Comparison of ENCODE assay signal across 25 cellular contexts in the genomic region with DNA sequence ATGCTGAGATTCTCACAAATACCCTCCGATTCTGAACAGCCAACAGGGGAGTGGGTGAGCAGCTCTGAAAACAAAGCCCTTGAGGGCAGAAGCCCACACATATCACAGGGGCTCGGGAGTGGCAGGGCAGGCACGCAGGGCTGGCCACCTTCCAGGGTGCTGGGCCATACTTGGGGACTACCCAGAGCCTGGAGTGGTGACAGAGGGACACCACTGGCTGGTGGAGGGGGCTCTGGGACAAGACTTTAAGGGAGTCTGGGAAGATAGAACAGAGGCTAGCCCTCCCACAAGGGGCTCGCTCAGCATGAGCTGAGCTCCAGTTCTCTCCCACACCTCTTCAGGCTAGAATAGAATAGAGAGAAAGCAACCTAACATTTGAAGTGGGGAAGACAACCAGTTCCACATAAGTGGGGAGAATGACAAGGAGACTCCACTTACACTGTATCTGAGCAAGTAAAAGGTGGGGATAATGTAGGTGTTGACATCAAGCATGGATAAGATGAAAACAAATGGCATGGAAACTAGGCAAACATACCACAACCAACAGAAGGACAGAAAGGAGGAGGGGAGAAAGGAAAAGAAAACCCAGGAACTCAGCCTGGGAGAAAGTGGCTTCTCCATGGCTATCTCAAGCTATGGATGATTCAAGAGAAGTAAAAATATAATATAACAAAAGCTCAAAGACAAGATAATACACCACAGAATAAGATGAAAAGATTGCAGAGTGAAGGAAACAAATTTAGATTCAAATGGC. TPM values are rescaled to one million over a fixed set of nuclear protein-coding genes. Genes with fewer than 3 reads are reported as not detected.
A peak's percentile ranks its signal among the peaks of the same experiment; 100 is the strongest.
DNase-seq lines count a peak whose midpoint lies in the region; ATAC-seq and TF ChIP-seq lines count a peak whose summit lies in the region.
"Had no signal": no experiment of that assay in that cellular context is flagged by ENCODE, and none has a peak within 500 bp of the region (broad histone marks: within the 10 kb centered on the region; RNA-seq: fewer than 3 reads in every experiment).

No MANE protein-coding gene starts in this region.

- peaks cover 83% of the 10 kb centered on the region for H3K4me1 Mint-ChIP-seq in stimulated activated naive CD8-positive, alpha-beta T cell treated with anti-CD3 and anti-CD28 coated beads, Interleukin-15, amount 100 ng/mL, for 72 hours
- H3K4me1 Mint-ChIP-seq in activated T-helper 17 cell treated with anti-CD3 and anti-CD28 coated beads, Interleukin-2, amount 50 U/mL, for 72 hours: peaks cover 59% of the 10 kb centered on the region

- no peak for DNase-seq in stimulated activated naive CD8-positive, alpha-beta T cell treated with anti-CD3 and anti-CD28 coated beads, Interleukin-15, amount 100 ng/mL, for 72 hours
- DNase-seq in stimulated activated naive CD8-positive, alpha-beta T cell treated with anti-CD3 and anti-CD28 coated beads, Interleukin-15, Interleukin-2, amounts not matched to agents 100 U/mL and 50 U/mL, for 24 hours: no peak
- DNase-seq in left ventricle myocardium inferior (peak; percentile 52), mucosa of descending colon (no peak)
- DNase-seq: activated effector memory CD4-positive, alpha-beta T cell treated with anti-CD3 and anti-CD28 coated beads, Interleukin-2, amount 50 U/mL, for 16 hours; cerebellar nuclear complex; COR-L47; GF-D8; KG1; midbrain; natural killer cell; NCI-H1436 treated with DMSO at 0.1 percent for 48 hours; NCI-H2107; NCI-H446 treated with DMSO at 0.1 percent for 48 hours; RPMI8226; small intestine; T-helper 1 cell had no signal

- H3K36me3 Mint-ChIP-seq in activated T-helper 17 cell treated with anti-CD3 and anti-CD28 coated beads, Interleukin-2, amount 50 U/mL, for 72 hours (ENCODE audit: low read depth): peaks cover 94% of the 10 kb centered on the region

- no peaks in the 10 kb centered on the region for H3K9me3 ChIP-seq in left ventricle myocardium inferior (replicated peaks)
- H3K9me3 ChIP-seq in mucosa of descending colon: no peaks in the 10 kb centered on the region
- H3K9me3 ChIP-seq: BLaER1 treated with 17β-estradiol and CSF1 and Interleukin-3, amounts not matched to agents 10 nM and 100 nM; upper lobe of left lung had no signal

- H3K27ac ChIP-seq in left ventricle myocardium inferior (replicated peaks): peak overlapping the region; percentile 93
- H3K27ac ChIP-seq: BLaER1 treated with 17β-estradiol and CSF1 and Interleukin-3, amounts not matched to agents 10 nM and 100 nM; upper lobe of left lung had no signal

- no peaks in the 10 kb centered on the region for H3K9me3 Mint-ChIP-seq in stimulated activated naive CD8-positive, alpha-beta T cell treated with anti-CD3 and anti-CD28 coated beads, Interleukin-15, amount 100 ng/mL, for 72 hours
- H3K9me3 Mint-ChIP-seq in activated T-helper 17 cell treated with anti-CD3 and anti-CD28 coated beads, Interleukin-2, amount 50 U/mL, for 72 hours: no peaks in the 10 kb centered on the region
- H3K9me3 Mint-ChIP-seq: natural killer cell had no signal

- H3K27ac Mint-ChIP-seq in stimulated activated naive CD8-positive, alpha-beta T cell treated with anti-CD3 and anti-CD28 coated beads, Interleukin-15, amount 100 ng/mL, for 72 hours: peak overlapping the region; percentile 29 to 77
- peak overlapping the region; percentile 1 for H3K27ac Mint-ChIP-seq in activated T-helper 17 cell treated with anti-CD3 and anti-CD28 coated beads, Interleukin-2, amount 50 U/mL, for 72 hours
- H3K27ac Mint-ChIP-seq: natural killer cell had no signal

- no peak for TF ChIP-seq CTCF in left ventricle myocardium inferior (IDR thresholded peaks at IDR 0.05; ENCODE audit: borderline replicate concordance)
- TF ChIP-seq CTCF in mucosa of descending colon (IDR thresholded peaks at IDR 0.05): no peak

- intact Hi-C loops in left ventricle myocardium inferior (cut with micrococcal nuclease) (no loop called here), mucosa of descending colon (cut with DNase I, micrococcal nuclease) (no loop called here)

- H3K27me3 ChIP-seq in left ventricle myocardium inferior (ENCODE audit: low read depth): no peaks in the 10 kb centered on the region
- H3K27me3 ChIP-seq: BLaER1 treated with 17β-estradiol and CSF1 and Interleukin-3, amounts not matched to agents 10 nM and 100 nM; upper lobe of left lung had no signal

- H3K4me3 Mint-ChIP-seq in stimulated activated naive CD8-positive, alpha-beta T cell treated with anti-CD3 and anti-CD28 coated beads, Interleukin-15, amount 100 ng/mL, for 72 hours: no peak overlapping the region
- peak overlapping the region; percentile 3 for H3K4me3 Mint-ChIP-seq in activated T-helper 17 cell treated with anti-CD3 and anti-CD28 coated beads, Interleukin-2, amount 50 U/mL, for 72 hours
- H3K4me3 Mint-ChIP-seq: natural killer cell had no signal

- H3K27me3 Mint-ChIP-seq in stimulated activated naive CD8-positive, alpha-beta T cell treated with anti-CD3 and anti-CD28 coated beads, Interleukin-15, amount 100 ng/mL, for 72 hours: no peaks in the 10 kb centered on the region
- H3K27me3 Mint-ChIP-seq in activated T-helper 17 cell treated with anti-CD3 and anti-CD28 coated beads, Interleukin-2, amount 50 U/mL, for 72 hours: no peaks in the 10 kb centered on the region

- H3K4me3 ChIP-seq in left ventricle myocardium inferior: peak overlapping the region; percentile 7
- H3K4me3 ChIP-seq in mucosa of descending colon: no peak overlapping the region
- H3K4me3 ChIP-seq: BLaER1 treated with 17β-estradiol and CSF1 and Interleukin-3, amounts not matched to agents 10 nM and 100 nM; upper lobe of left lung had no signal

- peaks cover 85% of the 10 kb centered on the region for H3K4me1 ChIP-seq in left ventricle myocardium inferior
- H3K4me1 ChIP-seq in mucosa of descending colon (ENCODE audit: low read depth): no peaks in the 10 kb centered on the region

- peaks cover 23% of the 10 kb centered on the region for H3K36me3 ChIP-seq in left ventricle myocardium inferior
- H3K36me3 ChIP-seq in mucosa of descending colon (ENCODE audit: low read depth): no peaks in the 10 kb centered on the region

- no peak for ATAC-seq in stimulated activated naive CD8-positive, alpha-beta T cell treated with anti-CD3 and anti-CD28 coated beads, Interleukin-15, amount 100 ng/mL, for 72 hours
- no peak for ATAC-seq in stimulated activated naive CD8-positive, alpha-beta T cell treated with anti-CD3 and anti-CD28 coated beads, Interleukin-15, Interleukin-2, amounts not matched to agents 100 U/mL and 50 U/mL, for 24 hours
- no peak for ATAC-seq in activated T-helper 17 cell treated with anti-CD3 and anti-CD28 coated beads, Interleukin-2, amount 50 U/mL, for 72 hours (replicated peaks)
- ATAC-seq in HG03097 (IDR thresholded peaks at IDR 0.05; ENCODE audit: low FRiP score, unreplicated experiment) (no peak), HG03095 (IDR thresholded peaks at IDR 0.05; ENCODE audit: unreplicated experiment) (no peak), mucosa of descending colon (no peak)
- ATAC-seq: left lobe of liver, natural killer cell had no signal

RNA-seq across cellular contexts. Expression of gene PPIL1, which starts 7.0 kb away (rescaled TPM):
- total RNA-seq in activated T-helper 17 cell treated with anti-CD3 and anti-CD28 coated beads, Interleukin-2, amount 50 U/mL, for 72 hours: 10 to 100 TPM; 23.6 to 60.3 TPM
- total RNA-seq in left ventricle myocardium inferior (69.1 TPM), mucosa of descending colon (10 to 100 TPM in 2 of 3 donors, 1 to 10 TPM in 1; 7.2 to 14.2 (median 10.5) TPM)

RNA-seq across cellular contexts. Expression of gene C6orf89, which starts 18.1 kb away (rescaled TPM):
- 10 to 100 TPM; 39.3 to 47.0 TPM for total RNA-seq in activated T-helper 17 cell treated with anti-CD3 and anti-CD28 coated beads, Interleukin-2, amount 50 U/mL, for 72 hours
- total RNA-seq in left ventricle myocardium inferior: 76.4 TPM
- total RNA-seq in mucosa of descending colon: 10 to 100 TPM; 53.9 to 66.6 (median 56.0) TPM

RNA-seq across cellular contexts. Expression of gene CPNE5, which starts 28.4 kb away (rescaled TPM):
- 1 to 10 TPM; 2.2 to 3.9 TPM for total RNA-seq in activated T-helper 17 cell treated with anti-CD3 and anti-CD28 coated beads, Interleukin-2, amount 50 U/mL, for 72 hours
- total RNA-seq in left ventricle myocardium inferior (26.5 TPM), mucosa of descending colon (10 to 100 TPM in 1 of 3 donors, 1 to 10 TPM in 2; 4.7 to 15.2 (median 6.1) TPM)
- total RNA-seq: H4, osteocyte had no signal
